ENCODE assay signal across 15 cellular contexts in the genomic region with DNA sequence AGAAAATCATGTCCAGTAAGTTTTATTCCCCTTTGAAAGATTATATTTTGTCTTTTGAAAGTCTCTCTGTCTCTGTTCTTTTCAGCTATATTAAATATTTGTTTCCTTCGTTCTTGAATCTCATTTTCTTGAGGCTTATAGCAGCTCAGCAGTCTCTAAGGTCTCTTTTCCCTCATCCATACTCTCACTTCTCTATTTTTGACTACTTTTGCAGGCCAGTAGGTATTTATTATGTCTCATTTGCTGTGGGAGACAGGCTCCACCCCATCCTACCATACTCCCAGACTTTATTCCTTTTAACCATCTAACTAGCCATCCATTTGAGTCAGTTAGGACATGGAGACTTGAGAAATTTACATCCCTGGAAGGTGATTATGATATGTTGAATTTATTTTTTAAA.
DNase-seq lines count a peak whose midpoint lies in the region; ATAC-seq and TF ChIP-seq lines count a peak whose summit lies in the region.
"Had no signal": no experiment of that assay in that cellular context is flagged by ENCODE, and none has a peak within 500 bp of the region (broad histone marks: within the 10 kb centered on the region; RNA-seq: fewer than 3 reads in every experiment).

No MANE protein-coding gene starts in this region.

- no peak overlapping the region for H3K4me3 Mint-ChIP-seq in osteocyte (ENCODE audit: unreplicated experiment)
- H3K4me3 Mint-ChIP-seq: natural killer cell; stimulated activated effector memory CD8-positive, alpha-beta T cell treated with anti-CD3 and anti-CD28 coated beads, Interleukin-12 subunit alpha, Interleukin-12 subunit beta, amount 100 ng/mL, for 72 hours had no signal

- peak overlapping the region; percentile 96 for H3K27ac Mint-ChIP-seq in osteocyte (ENCODE audit: unreplicated experiment)
- H3K27ac Mint-ChIP-seq: natural killer cell; stimulated activated effector memory CD8-positive, alpha-beta T cell treated with anti-CD3 and anti-CD28 coated beads, Interleukin-12 subunit alpha, Interleukin-12 subunit beta, amount 100 ng/mL, for 72 hours had no signal

- no peaks in the 10 kb centered on the region for H3K9me3 Mint-ChIP-seq in osteocyte (ENCODE audit: unreplicated experiment)
- H3K9me3 Mint-ChIP-seq: natural killer cell; stimulated activated effector memory CD8-positive, alpha-beta T cell treated with anti-CD3 and anti-CD28 coated beads, Interleukin-12 subunit alpha, Interleukin-12 subunit beta, amount 100 ng/mL, for 72 hours had no signal

- H3K9me3 ChIP-seq in heart left ventricle (no peaks in the 10 kb centered on the region), right cardiac atrium (ENCODE audit: control insufficient read depth, low read length) (no peaks in the 10 kb centered on the region), colonic mucosa (no peaks in the 10 kb centered on the region), uterus (no peaks in the 10 kb centered on the region)

- no peaks in the 10 kb centered on the region for H3K27me3 Mint-ChIP-seq in osteocyte (ENCODE audit: unreplicated experiment)

- H3K4me1 ChIP-seq in heart left ventricle (peaks cover 20 to 86% (median 58%) of the 10 kb centered on the region in 12 donors), right cardiac atrium (ENCODE audit: control insufficient read depth, insufficient read depth, low read length) (peaks cover 9% of the 10 kb centered on the region), colonic mucosa (peaks cover 8% of the 10 kb centered on the region), uterus (peaks cover 0 to 16% of the 10 kb centered on the region in 2 donors)

- H3K27me3 ChIP-seq in heart left ventricle (no peaks in the 10 kb centered on the region), right cardiac atrium (ENCODE audit: control insufficient read depth, insufficient read depth) (no peaks in the 10 kb centered on the region), colonic mucosa (no peaks in the 10 kb centered on the region), uterus (no peaks in the 10 kb centered on the region)

- H3K36me3 ChIP-seq in heart left ventricle (no peaks in the 10 kb centered on the region), colonic mucosa (no peaks in the 10 kb centered on the region), uterus (no peaks in the 10 kb centered on the region)

- WGBS in heart left ventricle, 4 donors = 87 to 92% (median 88%) methylated on average over 1 of the region's 1 CpG
- WGBS in right cardiac atrium = 71% methylated on average over 1 of the region's 1 CpG

- no peak overlapping the region for H3K4me3 ChIP-seq in heart left ventricle
- H3K4me3 ChIP-seq in right cardiac atrium (ENCODE audit: low read length) = no peak overlapping the region
- no peak overlapping the region for H3K4me3 ChIP-seq in colonic mucosa
- no peak overlapping the region for H3K4me3 ChIP-seq in uterus

- ATAC-seq in heart left ventricle (no peak), right cardiac atrium (no peak), GM18502 (IDR thresholded peaks at IDR 0.05; ENCODE audit: poor library complexity, unreplicated experiment) (no peak), HG03354 (IDR thresholded peaks at IDR 0.05; ENCODE audit: poor library complexity, severe bottlenecking, unreplicated experiment) (no peak)
- ATAC-seq: HCT116; natural killer cell; stimulated activated effector memory CD8-positive, alpha-beta T cell treated with anti-CD3 and anti-CD28 coated beads, Interleukin-12 subunit alpha, Interleukin-12 subunit beta, amount 100 ng/mL, for 72 hours had no signal

- TF ChIP-seq CTCF in heart left ventricle (IDR thresholded peaks at IDR 0.05) (no peak), colonic mucosa (IDR thresholded peaks at IDR 0.05) (no peak), osteocyte (IDR thresholded peaks at IDR 0.05) (no peak), uterus (IDR thresholded peaks at IDR 0.05) (no peak)

- H3K9ac ChIP-seq in colonic mucosa (ENCODE audit: low read depth in 2 of 2, low read length in 2 of 2) = peak overlapping the region in 1 of 2 donors; percentile 52

- H3K27ac ChIP-seq in heart left ventricle = peak overlapping the region; percentile 1 to 93 (median 90)
- H3K27ac ChIP-seq in right cardiac atrium (ENCODE audit: low read length) = no peak overlapping the region
- H3K27ac ChIP-seq in colonic mucosa = peak overlapping the region; percentile 74
- H3K27ac ChIP-seq in uterus = peak overlapping the region; percentile 91 to 96

- intact Hi-C loops in heart left ventricle (cut with DNase I) = loop anchor here in 8 of 10 donors (5.0 to 10.0 kb wide), 7 partner anchors 36 to 168 kb away; no protein-coding TSS in a partner anchor
- intact Hi-C loops in right cardiac atrium (cut with DNase I) = loop anchor here in 1 of 4 donors (10.0 kb wide), 1 partner anchor 168 kb away; no protein-coding TSS in a partner anchor
- intact Hi-C loops in colonic mucosa (cut with DNase I) = no loop called here
- intact Hi-C loops in uterus (cut with DNase I; ENCODE audit: low total_unique reads) = no loop called here

- peaks cover 82% of the 10 kb centered on the region for H3K4me1 Mint-ChIP-seq in osteocyte (ENCODE audit: unreplicated experiment)

- TF ChIP-seq POLR2A in heart left ventricle (IDR thresholded peaks at IDR 0.05) = no peak
- TF ChIP-seq POLR2A in uterus (IDR thresholded peaks at IDR 0.05) = no peak

- H3K36me3 Mint-ChIP-seq in osteocyte (ENCODE audit: unreplicated experiment) = peaks cover 1% of the 10 kb centered on the region
- H3K36me3 Mint-ChIP-seq: natural killer cell; stimulated activated effector memory CD8-positive, alpha-beta T cell treated with anti-CD3 and anti-CD28 coated beads, Interleukin-12 subunit alpha, Interleukin-12 subunit beta, amount 100 ng/mL, for 72 hours had no signal

- DNase-seq in heart left ventricle (no peak), right cardiac atrium (no peak), colonic mucosa (no peak), osteocyte (ENCODE audit: extremely low spot score, unreplicated experiment) (no peak), uterus (no peak), OCI-M2 (lab: John Stamatoyannopoulos, UW; ENCODE audit: unreplicated experiment) (no peak)
- DNase-seq: activated T-cell treated with anti-CD3 and anti-CD28 coated beads for 4 hours; amygdala; natural killer cell; NCI-H2081 treated with DMSO at 0.1 percent for 48 hours; NK-92 treated with Interleukin-12 subunit alpha and Interleukin-12 subunit beta, amount 100 ng/mL, for 24 hours had no signal

Comparison
In these comparisons a context has a peak if more than half of its experiments do, and no peak if none do; other contexts are left out.
1. intact Hi-C loops: an anchor here in heart left ventricle (5.0 to 10.0 kb wide); none called in colonic mucosa and uterus.